In the genomic region with DNA sequence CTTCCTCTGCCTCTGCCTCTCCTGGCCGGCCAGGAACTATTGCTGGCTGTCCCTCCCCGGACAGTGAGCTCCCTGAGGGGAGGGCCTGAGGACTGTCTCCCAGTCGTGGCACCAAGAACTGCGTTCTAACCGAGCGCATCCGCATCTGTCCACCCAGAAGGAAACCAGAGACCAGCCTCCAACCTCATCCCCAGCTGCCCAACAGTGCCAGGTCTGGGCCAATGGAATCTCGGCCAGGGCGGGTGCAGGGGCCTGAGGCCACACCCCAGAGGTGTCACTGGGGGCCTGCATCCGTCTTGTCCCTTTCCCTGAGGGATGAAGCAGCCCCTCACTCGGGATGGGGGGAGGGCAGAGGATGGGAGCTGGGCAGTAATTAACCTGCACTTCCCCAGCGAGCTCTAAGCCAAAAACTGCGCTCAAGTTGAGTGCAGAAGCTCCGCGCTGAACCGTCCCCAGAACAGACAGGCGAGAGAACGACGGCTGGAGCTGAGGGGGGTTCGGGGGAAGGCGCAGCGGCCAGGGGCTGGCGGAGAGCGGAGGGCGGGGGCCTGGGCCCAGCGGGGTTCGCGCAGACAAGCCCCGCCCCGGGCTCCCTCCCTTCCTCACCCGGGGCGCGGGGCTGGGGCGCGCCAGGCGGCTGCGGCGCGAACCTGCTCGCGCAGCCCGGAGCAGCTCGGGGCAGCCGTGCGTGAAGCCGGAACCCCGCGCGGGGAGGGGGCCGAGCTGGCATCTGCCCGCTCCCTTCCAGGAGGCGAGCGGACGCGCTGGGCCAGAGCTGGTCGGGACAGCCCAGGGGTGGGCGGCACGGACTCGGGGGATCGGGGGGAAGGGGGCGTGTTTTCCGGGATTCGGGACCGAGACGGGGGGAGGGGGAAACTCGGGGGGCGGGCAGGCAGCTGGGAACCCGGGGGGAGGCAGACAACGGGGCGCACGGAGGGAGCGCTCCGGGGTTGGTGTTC, we compare ENCODE assay signal across 1 cellular context.
TF ChIP-seq lines count a peak whose summit lies in the region.

No MANE protein-coding gene starts in this region.

TF ChIP-seq in HEK293, 187 proteins besides CTCF, POLR2A, EP300 and RAD21 (continued from another document and continues in another):
- TF ChIP-seq, protein P1, sequence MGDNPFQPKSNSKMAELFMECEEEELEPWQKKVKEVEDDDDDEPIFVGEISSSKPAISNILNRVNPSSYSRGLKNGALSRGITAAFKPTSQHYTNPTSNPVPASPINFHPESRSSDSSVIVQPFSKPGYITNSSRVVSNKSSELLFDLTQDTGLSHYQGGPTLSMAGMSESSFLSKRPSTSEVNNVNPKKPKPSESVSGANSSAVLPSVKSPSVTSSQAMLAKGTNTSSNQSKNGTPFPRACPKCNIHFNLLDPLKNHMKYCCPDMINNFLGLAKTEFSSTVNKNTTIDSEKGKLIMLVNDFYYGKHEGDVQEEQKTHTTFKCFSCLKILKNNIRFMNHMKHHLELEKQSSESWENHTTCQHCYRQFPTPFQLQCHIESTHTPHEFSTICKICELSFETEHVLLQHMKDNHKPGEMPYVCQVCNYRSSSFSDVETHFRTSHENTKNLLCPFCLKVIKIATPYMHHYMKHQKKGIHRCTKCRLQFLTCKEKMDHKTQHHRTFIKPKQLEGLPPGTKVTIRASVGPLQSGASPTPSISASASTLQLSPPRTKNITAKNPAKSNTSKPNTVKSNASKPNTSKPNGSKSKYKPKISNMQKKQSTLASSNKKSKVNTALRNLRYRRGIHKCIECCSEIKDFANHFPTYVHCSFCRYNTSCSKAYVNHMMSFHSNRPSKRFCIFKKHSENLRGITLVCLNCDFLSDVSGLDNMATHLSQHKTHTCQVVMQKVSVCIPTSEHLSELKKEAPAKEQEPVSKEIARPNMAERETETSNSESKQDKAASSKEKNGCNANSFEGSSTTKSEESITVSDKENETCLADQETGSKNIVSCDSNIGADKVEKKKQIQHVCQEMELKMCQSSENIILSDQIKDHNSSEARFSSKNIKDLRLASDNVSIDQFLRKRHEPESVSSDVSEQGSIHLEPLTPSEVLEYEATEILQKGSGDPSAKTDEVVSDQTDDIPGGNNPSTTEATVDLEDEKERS (tag by site-specific recombination; IDR thresholded peaks at IDR 0.05) = no peak
- no peak for TF ChIP-seq ZNF776 (tag by site-specific recombination; IDR thresholded peaks at IDR 0.05; ENCODE audit: borderline replicate concordance)
- no peak for TF ChIP-seq ZNF560 (tag by site-specific recombination; IDR thresholded peaks at IDR 0.05; ENCODE audit: borderline replicate concordance)
- no peak for TF ChIP-seq ZNF146 (tag by site-specific recombination; IDR thresholded peaks at IDR 0.05)
- peak; percentile 84; the same call in 1 of the 2 replicates for TF ChIP-seq ZBTB48 (tag by site-specific recombination; IDR thresholded peaks at IDR 0.05)
- no peak for TF ChIP-seq ZNF174 (tag by site-specific recombination; IDR thresholded peaks at IDR 0.05)
- TF ChIP-seq ZXDB (tag by site-specific recombination; IDR thresholded peaks at IDR 0.05) = peak; percentile 63
- no peak for TF ChIP-seq ZNF19 (tag by site-specific recombination; IDR thresholded peaks at IDR 0.05; ENCODE audit: low read depth)
- TF ChIP-seq ZNF302 (tag by site-specific recombination; IDR thresholded peaks at IDR 0.05; ENCODE audit: low read depth) = no peak
- no peak for TF ChIP-seq ZNF585B (tag by site-specific recombination; IDR thresholded peaks at IDR 0.05)
- TF ChIP-seq, protein P2, sequence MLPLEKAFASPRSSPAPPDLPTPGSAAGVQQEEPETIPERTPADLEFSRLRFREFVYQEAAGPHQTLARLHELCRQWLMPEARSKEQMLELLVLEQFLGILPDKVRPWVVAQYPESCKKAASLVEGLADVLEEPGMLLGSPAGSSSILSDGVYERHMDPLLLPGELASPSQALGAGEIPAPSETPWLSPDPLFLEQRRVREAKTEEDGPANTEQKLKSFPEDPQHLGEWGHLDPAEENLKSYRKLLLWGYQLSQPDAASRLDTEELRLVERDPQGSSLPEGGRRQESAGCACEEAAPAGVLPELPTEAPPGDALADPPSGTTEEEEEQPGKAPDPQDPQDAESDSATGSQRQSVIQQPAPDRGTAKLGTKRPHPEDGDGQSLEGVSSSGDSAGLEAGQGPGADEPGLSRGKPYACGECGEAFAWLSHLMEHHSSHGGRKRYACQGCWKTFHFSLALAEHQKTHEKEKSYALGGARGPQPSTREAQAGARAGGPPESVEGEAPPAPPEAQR (tag by site-specific recombination; IDR thresholded peaks at IDR 0.05) = no peak
- TF ChIP-seq ZNF138 (tag by site-specific recombination; IDR thresholded peaks at IDR 0.05; ENCODE audit: borderline replicate concordance) = no peak
- no peak for TF ChIP-seq ZNF169 (tag by site-specific recombination; IDR thresholded peaks at IDR 0.05)
- TF ChIP-seq SP7 (tag by site-specific recombination; IDR thresholded peaks at IDR 0.05) = 0 out of 2 replicates have a peak, but pooled peaks have one; percentile 27
- TF ChIP-seq, protein P3, sequence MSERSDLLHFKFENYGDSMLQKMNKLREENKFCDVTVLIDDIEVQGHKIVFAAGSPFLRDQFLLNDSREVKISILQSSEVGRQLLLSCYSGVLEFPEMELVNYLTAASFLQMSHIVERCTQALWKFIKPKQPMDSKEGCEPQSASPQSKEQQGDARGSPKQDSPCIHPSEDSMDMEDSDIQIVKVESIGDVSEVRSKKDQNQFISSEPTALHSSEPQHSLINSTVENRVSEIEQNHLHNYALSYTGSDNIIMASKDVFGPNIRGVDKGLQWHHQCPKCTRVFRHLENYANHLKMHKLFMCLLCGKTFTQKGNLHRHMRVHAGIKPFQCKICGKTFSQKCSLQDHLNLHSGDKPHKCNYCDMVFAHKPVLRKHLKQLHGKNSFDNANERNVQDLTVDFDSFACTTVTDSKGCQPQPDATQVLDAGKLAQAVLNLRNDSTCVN (tag by site-specific recombination; optimal IDR thresholded peaks at IDR 0.05) = peak; percentile 45
- TF ChIP-seq ZNF335 (tag by site-specific recombination; conservative IDR thresholded peaks at IDR 0.05) = peak; percentile 99
- no peak for TF ChIP-seq ZSCAN23 (tag by site-specific recombination; IDR thresholded peaks at IDR 0.05)
- no peak for TF ChIP-seq BCL11B (tag by site-specific recombination; IDR thresholded peaks at IDR 0.05; ENCODE audit: low read depth)
- TF ChIP-seq ZNF792 (tag by site-specific recombination; IDR thresholded peaks at IDR 0.05) = no peak
- TF ChIP-seq, protein P4, sequence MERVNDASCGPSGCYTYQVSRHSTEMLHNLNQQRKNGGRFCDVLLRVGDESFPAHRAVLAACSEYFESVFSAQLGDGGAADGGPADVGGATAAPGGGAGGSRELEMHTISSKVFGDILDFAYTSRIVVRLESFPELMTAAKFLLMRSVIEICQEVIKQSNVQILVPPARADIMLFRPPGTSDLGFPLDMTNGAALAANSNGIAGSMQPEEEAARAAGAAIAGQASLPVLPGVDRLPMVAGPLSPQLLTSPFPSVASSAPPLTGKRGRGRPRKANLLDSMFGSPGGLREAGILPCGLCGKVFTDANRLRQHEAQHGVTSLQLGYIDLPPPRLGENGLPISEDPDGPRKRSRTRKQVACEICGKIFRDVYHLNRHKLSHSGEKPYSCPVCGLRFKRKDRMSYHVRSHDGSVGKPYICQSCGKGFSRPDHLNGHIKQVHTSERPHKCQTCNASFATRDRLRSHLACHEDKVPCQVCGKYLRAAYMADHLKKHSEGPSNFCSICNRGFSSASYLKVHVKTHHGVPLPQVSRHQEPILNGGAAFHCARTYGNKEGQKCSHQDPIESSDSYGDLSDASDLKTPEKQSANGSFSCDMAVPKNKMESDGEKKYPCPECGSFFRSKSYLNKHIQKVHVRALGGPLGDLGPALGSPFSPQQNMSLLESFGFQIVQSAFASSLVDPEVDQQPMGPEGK (tag by site-specific recombination; IDR thresholded peaks at IDR 0.05) = peak; percentile 88
- no peak for TF ChIP-seq ZNF837 (tag by site-specific recombination; IDR thresholded peaks at IDR 0.05)
- TF ChIP-seq SP3 (tag by site-specific recombination; IDR thresholded peaks at IDR 0.05) = peak; percentile 73
- 0 out of 2 replicates have a peak, but pooled peaks have one; percentile 38 for TF ChIP-seq HOXC10 (CRISPR knock-in tag; IDR thresholded peaks at IDR 0.05)
- TF ChIP-seq ZNF596 (tag by site-specific recombination; IDR thresholded peaks at IDR 0.05) = 0 out of 2 replicates have a peak, but pooled peaks have one; percentile 43
- peak; percentile 19; the same call in 1 of the 2 replicates for TF ChIP-seq ZSCAN30 (tag by site-specific recombination; IDR thresholded peaks at IDR 0.05)
- no peak for TF ChIP-seq ZNF529 (tag by site-specific recombination; IDR thresholded peaks at IDR 0.05; ENCODE audit: insufficient replicate concordance)
- TF ChIP-seq ZNF433 (tag by site-specific recombination; IDR thresholded peaks at IDR 0.05; ENCODE audit: low read depth) = no peak
- TF ChIP-seq KLF8 (tag by site-specific recombination; IDR thresholded peaks at IDR 0.05) = no peak
- TF ChIP-seq ZNF701 (tag by site-specific recombination; IDR thresholded peaks at IDR 0.05) = no peak
- peak; percentile 50; the same call in 1 of the 2 replicates for TF ChIP-seq GLIS1 (tag by site-specific recombination; IDR thresholded peaks at IDR 0.05)
- TF ChIP-seq, protein P5, sequence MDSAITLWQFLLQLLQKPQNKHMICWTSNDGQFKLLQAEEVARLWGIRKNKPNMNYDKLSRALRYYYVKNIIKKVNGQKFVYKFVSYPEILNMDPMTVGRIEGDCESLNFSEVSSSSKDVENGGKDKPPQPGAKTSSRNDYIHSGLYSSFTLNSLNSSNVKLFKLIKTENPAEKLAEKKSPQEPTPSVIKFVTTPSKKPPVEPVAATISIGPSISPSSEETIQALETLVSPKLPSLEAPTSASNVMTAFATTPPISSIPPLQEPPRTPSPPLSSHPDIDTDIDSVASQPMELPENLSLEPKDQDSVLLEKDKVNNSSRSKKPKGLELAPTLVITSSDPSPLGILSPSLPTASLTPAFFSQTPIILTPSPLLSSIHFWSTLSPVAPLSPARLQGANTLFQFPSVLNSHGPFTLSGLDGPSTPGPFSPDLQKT (IDR thresholded peaks at IDR 0.05; ENCODE audit: borderline replicate concordance, low read depth, low read length) = no peak
- TF ChIP-seq YY1 (tag by site-specific recombination; IDR thresholded peaks at IDR 0.05) = no peak
- TF ChIP-seq, protein P6, sequence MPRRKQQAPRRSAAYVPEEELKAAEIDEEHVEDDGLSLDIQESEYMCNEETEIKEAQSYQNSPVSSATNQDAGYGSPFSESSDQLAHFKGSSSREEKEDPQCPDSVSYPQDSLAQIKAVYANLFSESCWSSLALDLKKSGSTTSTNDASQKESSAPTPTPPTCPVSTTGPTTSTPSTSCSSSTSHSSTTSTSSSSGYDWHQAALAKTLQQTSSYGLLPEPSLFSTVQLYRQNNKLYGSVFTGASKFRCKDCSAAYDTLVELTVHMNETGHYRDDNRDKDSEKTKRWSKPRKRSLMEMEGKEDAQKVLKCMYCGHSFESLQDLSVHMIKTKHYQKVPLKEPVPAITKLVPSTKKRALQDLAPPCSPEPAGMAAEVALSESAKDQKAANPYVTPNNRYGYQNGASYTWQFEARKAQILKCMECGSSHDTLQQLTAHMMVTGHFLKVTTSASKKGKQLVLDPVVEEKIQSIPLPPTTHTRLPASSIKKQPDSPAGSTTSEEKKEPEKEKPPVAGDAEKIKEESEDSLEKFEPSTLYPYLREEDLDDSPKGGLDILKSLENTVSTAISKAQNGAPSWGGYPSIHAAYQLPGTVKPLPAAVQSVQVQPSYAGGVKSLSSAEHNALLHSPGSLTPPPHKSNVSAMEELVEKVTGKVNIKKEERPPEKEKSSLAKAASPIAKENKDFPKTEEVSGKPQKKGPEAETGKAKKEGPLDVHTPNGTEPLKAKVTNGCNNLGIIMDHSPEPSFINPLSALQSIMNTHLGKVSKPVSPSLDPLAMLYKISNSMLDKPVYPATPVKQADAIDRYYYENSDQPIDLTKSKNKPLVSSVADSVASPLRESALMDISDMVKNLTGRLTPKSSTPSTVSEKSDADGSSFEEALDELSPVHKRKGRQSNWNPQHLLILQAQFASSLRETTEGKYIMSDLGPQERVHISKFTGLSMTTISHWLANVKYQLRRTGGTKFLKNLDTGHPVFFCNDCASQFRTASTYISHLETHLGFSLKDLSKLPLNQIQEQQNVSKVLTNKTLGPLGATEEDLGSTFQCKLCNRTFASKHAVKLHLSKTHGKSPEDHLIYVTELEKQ (tag by site-specific recombination; IDR thresholded peaks at IDR 0.05; ENCODE audit: borderline replicate concordance) = no peak
- TF ChIP-seq ZNF654 (tag by site-specific recombination; IDR thresholded peaks at IDR 0.05; ENCODE audit: low read depth) = no peak
- TF ChIP-seq, protein P7, sequence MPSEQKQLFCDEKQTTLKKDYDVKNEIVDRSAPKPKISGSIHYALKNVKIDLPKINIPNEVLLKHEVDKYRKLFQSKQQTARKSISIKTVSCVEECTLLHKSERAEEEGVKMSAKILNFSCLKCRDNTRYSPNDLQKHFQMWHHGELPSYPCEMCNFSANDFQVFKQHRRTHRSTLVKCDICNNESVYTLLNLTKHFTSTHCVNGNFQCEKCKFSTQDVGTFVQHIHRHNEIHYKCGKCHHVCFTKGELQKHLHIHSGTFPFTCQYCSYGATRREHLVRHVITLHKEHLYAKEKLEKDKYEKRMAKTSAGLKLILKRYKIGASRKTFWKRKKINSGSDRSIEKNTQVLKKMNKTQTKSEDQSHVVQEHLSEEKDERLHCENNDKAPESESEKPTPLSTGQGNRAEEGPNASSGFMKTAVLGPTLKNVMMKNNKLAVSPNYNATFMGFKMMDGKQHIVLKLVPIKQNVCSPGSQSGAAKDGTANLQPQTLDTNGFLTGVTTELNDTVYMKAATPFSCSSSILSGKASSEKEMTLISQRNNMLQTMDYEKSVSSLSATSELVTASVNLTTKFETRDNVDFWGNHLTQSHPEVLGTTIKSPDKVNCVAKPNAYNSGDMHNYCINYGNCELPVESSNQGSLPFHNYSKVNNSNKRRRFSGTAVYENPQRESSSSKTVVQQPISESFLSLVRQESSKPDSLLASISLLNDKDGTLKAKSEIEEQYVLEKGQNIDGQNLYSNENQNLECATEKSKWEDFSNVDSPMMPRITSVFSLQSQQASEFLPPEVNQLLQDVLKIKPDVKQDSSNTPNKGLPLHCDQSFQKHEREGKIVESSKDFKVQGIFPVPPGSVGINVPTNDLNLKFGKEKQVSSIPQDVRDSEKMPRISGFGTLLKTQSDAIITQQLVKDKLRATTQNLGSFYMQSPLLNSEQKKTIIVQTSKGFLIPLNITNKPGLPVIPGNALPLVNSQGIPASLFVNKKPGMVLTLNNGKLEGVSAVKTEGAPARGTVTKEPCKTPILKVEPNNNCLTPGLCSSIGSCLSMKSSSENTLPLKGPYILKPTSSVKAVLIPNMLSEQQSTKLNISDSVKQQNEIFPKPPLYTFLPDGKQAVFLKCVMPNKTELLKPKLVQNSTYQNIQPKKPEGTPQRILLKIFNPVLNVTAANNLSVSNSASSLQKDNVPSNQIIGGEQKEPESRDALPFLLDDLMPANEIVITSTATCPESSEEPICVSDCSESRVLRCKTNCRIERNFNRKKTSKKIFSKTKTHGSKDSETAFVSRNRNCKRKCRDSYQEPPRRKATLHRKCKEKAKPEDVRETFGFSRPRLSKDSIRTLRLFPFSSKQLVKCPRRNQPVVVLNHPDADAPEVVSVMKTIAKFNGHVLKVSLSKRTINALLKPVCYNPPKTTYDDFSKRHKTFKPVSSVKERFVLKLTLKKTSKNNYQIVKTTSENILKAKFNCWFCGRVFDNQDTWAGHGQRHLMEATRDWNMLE (tag by site-specific recombination; conservative IDR thresholded peaks at IDR 0.05; ENCODE audit: low read depth) = no peak
- TF ChIP-seq SETDB1 (IDR thresholded peaks at IDR 0.05; ENCODE audit: insufficient read length, low read length) = no peak
- no peak for TF ChIP-seq OVOL3 (tag by site-specific recombination; IDR thresholded peaks at IDR 0.05)
- no peak for TF ChIP-seq MYNN (tag by site-specific recombination; IDR thresholded peaks at IDR 0.05; ENCODE audit: borderline replicate concordance)
- 0 out of 2 replicates have a peak, but pooled peaks have one; percentile 23 for TF ChIP-seq ZNF2 (tag by site-specific recombination; IDR thresholded peaks at IDR 0.05)
- peak; percentile 28; the same call in 1 of the 2 replicates for TF ChIP-seq ZNF600 (tag by site-specific recombination; IDR thresholded peaks at IDR 0.05)
- TF ChIP-seq SCRT1 (tag by site-specific recombination; IDR thresholded peaks at IDR 0.05; ENCODE audit: borderline replicate concordance) = no peak
